ENCODE assay signal across 8 cellular contexts in the genomic region with DNA sequence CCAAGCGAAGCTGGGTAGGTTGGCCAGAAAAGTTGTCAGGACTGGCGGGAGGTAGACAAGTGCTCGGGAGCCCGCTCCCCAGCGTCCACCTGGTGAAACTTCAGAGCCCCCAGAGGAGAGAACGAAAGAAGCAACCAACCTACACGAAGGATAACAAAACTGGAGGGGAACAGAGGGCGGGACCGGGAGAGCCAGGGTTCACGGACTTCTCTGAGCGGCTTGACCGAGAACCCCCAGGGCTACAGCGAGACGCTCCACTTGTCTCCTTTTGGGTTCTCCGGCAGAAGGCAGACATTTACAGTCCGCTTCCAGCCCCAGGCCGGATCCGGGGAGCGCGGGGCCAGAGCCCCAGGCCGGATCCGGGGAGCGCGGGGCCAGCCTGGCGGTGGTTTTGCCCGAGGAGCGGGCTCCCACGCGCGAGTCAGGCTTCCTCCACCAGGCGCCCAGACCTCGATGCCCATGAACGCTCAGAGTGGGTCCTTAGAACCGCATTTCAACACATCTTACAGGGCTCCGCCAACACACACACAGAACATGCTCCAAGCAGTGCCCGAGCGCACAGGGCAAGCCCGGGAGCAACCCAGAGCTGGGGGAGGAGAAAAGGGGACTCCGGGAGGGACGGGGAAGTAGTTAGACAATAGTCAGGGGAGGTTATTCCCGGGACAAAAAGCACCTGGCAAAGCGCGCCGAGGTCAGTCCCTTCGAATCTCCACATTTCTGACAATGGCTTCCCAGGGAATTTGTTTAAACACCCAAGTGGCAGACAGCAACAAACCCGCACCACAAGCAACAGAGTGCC. TPM values are rescaled to one million over a fixed set of nuclear protein-coding genes. Genes with fewer than 3 reads are reported as not detected.
DNase-seq lines count a peak whose midpoint lies in the region; ATAC-seq and TF ChIP-seq lines count a peak whose summit lies in the region.

No MANE protein-coding gene starts in this region.

- intact Hi-C loops in HCT116 (cut with micrococcal nuclease), result loop anchor here (10.0 kb wide), 1 partner anchor 665 kb away; no protein-coding TSS in a partner anchor

- no peaks in the 10 kb centered on the region for H3K27me3 ChIP-seq in HCT116 (ENCODE audit: insufficient read depth, low read length)
- H3K27me3 ChIP-seq in tibial nerve, result no peaks in the 10 kb centered on the region

- TF ChIP-seq POLR2A in HCT116 (IDR thresholded peaks at IDR 0.05; ENCODE audit: borderline replicate concordance, extremely low read depth, insufficient read depth, insufficient read length) (no peak), tibial nerve (IDR thresholded peaks at IDR 0.05) (no peak)

- peak; percentile 55 for ATAC-seq in HCT116
- no peak for ATAC-seq in GM19455 (IDR thresholded peaks at IDR 0.05; ENCODE audit: unreplicated experiment)

- TF ChIP-seq EP300 in tibial nerve (IDR thresholded peaks at IDR 0.05), result no peak

- H3K36me3 Mint-ChIP-seq in nephron progenitor cell (ENCODE audit: low read depth), result no peaks in the 10 kb centered on the region

- H3K9me3 Mint-ChIP-seq in nephron progenitor cell, result no peaks in the 10 kb centered on the region

- H3K9me3 ChIP-seq in HCT116 (ENCODE audit: control insufficient read depth in 1 of 2, insufficient read depth in 1 of 2, low read depth in 1 of 2, low read length in 2 of 2) (no peaks in the 10 kb centered on the region), tibial nerve (no peaks in the 10 kb centered on the region)

- H2AFZ ChIP-seq in HCT116 (ENCODE audit: low read depth, low read length, poor library complexity, severe bottlenecking), result peak overlapping the region; percentile 18

- H3K4me3 ChIP-seq in HCT116 (replicated peaks in 1 of 2; ENCODE audit: low read depth in 1 of 2, low read length in 2 of 2) (peak overlapping the region; percentile 86 to 92), fibroblast of villous mesenchyme (ENCODE audit: low read depth, low read length) (peak overlapping the region; percentile 66), tibial nerve (peak overlapping the region; percentile 67 to 94 (median 78))

- H3K4me1 ChIP-seq in HCT116 (ENCODE audit: control insufficient read depth in 1 of 2, insufficient read depth in 2 of 2, low read length in 2 of 2) (peaks cover 10 to 23% of the 10 kb centered on the region in 2 experiments; a peak in 3 of 4 replicates), tibial nerve (peaks cover 0 to 27% (median 6%) of the 10 kb centered on the region in 4 donors)

- RAD21 ChIA-PET in HCT116 (lab: Charles Lee; ENCODE audit: low non-redundant PET in 1 of 2, low total read pairs in 2 of 2, uncharacterized antibody in 2 of 2, unreplicated experiment in 2 of 2), result no interaction called here

- POLR2A ChIA-PET in HCT116 (lab: Charles Lee), result no interaction called here

- TF ChIP-seq RAD21 in HCT116 (IDR thresholded peaks at IDR 0.05; ENCODE audit: low read depth), result peak; percentile 44; the same call in 1 of the 2 replicates

- peak overlapping the region; percentile 97 for H3K4me2 ChIP-seq in HCT116 (ENCODE audit: low read length)

- CTCF ChIA-PET in HCT116 (lab: Charles Lee), result interaction anchor here (0.9 to 1.8 kb wide), 3 partner anchors 211 to 782 kb away, joined by 3 to 7 read pairs (median 3); no protein-coding TSS in a partner anchor

- peaks cover 55% of the 10 kb centered on the region for H3K4me1 Mint-ChIP-seq in nephron progenitor cell

- peak overlapping the region; percentile 90 for H3K9ac ChIP-seq in HCT116 (ENCODE audit: low read length)

- 1% methylated on average over 42 to 45 of the region's 46 CpGs for WGBS in tibial nerve, 2 donors

- H4K20me1 ChIP-seq in HCT116 (ENCODE audit: insufficient read depth), result no peaks in the 10 kb centered on the region

- no peaks in the 10 kb centered on the region for H3K9me2 ChIP-seq in HCT116 (ENCODE audit: insufficient read depth)

- TF ChIP-seq CTCF in HCT116 (IDR thresholded peaks at IDR 0.05 in 2 of 3, conservative IDR thresholded peaks at IDR 0.05 in 1 of 3; ENCODE audit: borderline replicate concordance in 1 of 3, insufficient read depth in 1 of 3, low read depth in 2 of 3, low read length in 2 of 3) (peak in 2 of 3 experiments; percentile 24 to 37; a peak in 3 of 6 replicates), fibroblast of villous mesenchyme (IDR thresholded peaks at IDR 0.05; ENCODE audit: insufficient read depth, low read depth, low read length) (peak; percentile 20), nephron progenitor cell (IDR thresholded peaks at IDR 0.05) (no peak), tibial nerve (IDR thresholded peaks at IDR 0.05) (peak in 1 of 5 experiments; percentile 21)

- H3K27ac ChIP-seq in HCT116 (ENCODE audit: low read depth, low read length) (peak overlapping the region; percentile 84), tibial nerve (peak overlapping the region; percentile 86 to 96 (median 90))

- H3K4me3 Mint-ChIP-seq in nephron progenitor cell, result peak overlapping the region; percentile 97

- peak overlapping the region; percentile 99 for H3K27ac Mint-ChIP-seq in nephron progenitor cell

- no TSS peak for BruUV-seq in HCT116 (replicated peaks; lab: Mats Ljungman, UMichigan)

- no peaks in the 10 kb centered on the region for H3K27me3 Mint-ChIP-seq in nephron progenitor cell (ENCODE audit: low read depth, poor library complexity)

- peak; percentile 17 for DNase-seq in CD1c-positive myeloid dendritic cell (ENCODE audit: extremely low spot score)
- DNase-seq in HCT116 (ENCODE audit: low read depth, low spot score), result no peak
- DNase-seq in NCI-H526 treated with DMSO at 0.1 percent for 48 hours (lab: John Stamatoyannopoulos, UW), result peak; percentile 25
- peak; percentile 5 for DNase-seq in activated T-helper 9 cell treated with anti-CD3 and anti-CD28 coated beads, Interleukin-2, amount 50 U/mL, for 16 hours (ENCODE audit: low read depth)
- peak; percentile 59 for DNase-seq in fibroblast of villous mesenchyme (ENCODE audit: low read depth)
- DNase-seq in nephron progenitor cell, result peak; percentile 63
- DNase-seq in tibial nerve (ENCODE audit: low spot score in 2 of 2), result peak in 1 of 2 donors; percentile 16

- peaks cover 42% of the 10 kb centered on the region for H3K79me2 ChIP-seq in HCT116 (ENCODE audit: insufficient read depth, low read length)

- H3K36me3 ChIP-seq in HCT116 (ENCODE audit: control insufficient read depth in 1 of 2, insufficient read depth in 2 of 2, low read length in 2 of 2), result no peaks in the 10 kb centered on the region
- no peaks in the 10 kb centered on the region for H3K36me3 ChIP-seq in tibial nerve

TF ChIP-seq in HCT116, 20 proteins besides CTCF, POLR2A, EP300 and RAD21 (continues in another document):
- TF ChIP-seq SP1 (IDR thresholded peaks at IDR 0.05; ENCODE audit: low read depth), result no peak
- TF ChIP-seq CBX3 (IDR thresholded peaks at IDR 0.05; ENCODE audit: low read depth), result no peak; the same call in 1 of the 2 replicates
- TF ChIP-seq, protein P1, sequence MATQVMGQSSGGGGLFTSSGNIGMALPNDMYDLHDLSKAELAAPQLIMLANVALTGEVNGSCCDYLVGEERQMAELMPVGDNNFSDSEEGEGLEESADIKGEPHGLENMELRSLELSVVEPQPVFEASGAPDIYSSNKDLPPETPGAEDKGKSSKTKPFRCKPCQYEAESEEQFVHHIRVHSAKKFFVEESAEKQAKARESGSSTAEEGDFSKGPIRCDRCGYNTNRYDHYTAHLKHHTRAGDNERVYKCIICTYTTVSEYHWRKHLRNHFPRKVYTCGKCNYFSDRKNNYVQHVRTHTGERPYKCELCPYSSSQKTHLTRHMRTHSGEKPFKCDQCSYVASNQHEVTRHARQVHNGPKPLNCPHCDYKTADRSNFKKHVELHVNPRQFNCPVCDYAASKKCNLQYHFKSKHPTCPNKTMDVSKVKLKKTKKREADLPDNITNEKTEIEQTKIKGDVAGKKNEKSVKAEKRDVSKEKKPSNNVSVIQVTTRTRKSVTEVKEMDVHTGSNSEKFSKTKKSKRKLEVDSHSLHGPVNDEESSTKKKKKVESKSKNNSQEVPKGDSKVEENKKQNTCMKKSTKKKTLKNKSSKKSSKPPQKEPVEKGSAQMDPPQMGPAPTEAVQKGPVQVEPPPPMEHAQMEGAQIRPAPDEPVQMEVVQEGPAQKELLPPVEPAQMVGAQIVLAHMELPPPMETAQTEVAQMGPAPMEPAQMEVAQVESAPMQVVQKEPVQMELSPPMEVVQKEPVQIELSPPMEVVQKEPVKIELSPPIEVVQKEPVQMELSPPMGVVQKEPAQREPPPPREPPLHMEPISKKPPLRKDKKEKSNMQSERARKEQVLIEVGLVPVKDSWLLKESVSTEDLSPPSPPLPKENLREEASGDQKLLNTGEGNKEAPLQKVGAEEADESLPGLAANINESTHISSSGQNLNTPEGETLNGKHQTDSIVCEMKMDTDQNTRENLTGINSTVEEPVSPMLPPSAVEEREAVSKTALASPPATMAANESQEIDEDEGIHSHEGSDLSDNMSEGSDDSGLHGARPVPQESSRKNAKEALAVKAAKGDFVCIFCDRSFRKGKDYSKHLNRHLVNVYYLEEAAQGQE (IDR thresholded peaks at IDR 0.05; ENCODE audit: low read depth), result no peak
- peak; percentile 23; the same call in 1 of the 2 replicates for TF ChIP-seq SIN3A (IDR thresholded peaks at IDR 0.05; ENCODE audit: low read depth)
- no peak for TF ChIP-seq EGR1 (IDR thresholded peaks at IDR 0.05; ENCODE audit: low read depth)
- no peak for TF ChIP-seq ELF1 (IDR thresholded peaks at IDR 0.05; ENCODE audit: borderline replicate concordance, low read depth)
- TF ChIP-seq ZNF274 (IDR thresholded peaks at IDR 0.05; ENCODE audit: low read depth, low read length), result no peak
- TF ChIP-seq, protein P2, sequence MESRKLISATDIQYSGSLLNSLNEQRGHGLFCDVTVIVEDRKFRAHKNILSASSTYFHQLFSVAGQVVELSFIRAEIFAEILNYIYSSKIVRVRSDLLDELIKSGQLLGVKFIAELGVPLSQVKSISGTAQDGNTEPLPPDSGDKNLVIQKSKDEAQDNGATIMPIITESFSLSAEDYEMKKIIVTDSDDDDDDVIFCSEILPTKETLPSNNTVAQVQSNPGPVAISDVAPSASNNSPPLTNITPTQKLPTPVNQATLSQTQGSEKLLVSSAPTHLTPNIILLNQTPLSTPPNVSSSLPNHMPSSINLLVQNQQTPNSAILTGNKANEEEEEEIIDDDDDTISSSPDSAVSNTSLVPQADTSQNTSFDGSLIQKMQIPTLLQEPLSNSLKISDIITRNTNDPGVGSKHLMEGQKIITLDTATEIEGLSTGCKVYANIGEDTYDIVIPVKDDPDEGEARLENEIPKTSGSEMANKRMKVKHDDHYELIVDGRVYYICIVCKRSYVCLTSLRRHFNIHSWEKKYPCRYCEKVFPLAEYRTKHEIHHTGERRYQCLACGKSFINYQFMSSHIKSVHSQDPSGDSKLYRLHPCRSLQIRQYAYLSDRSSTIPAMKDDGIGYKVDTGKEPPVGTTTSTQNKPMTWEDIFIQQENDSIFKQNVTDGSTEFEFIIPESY (IDR thresholded peaks at IDR 0.05; ENCODE audit: extremely low read depth, insufficient replicate concordance, low read length), result no peak
- TF ChIP-seq, protein P3, sequence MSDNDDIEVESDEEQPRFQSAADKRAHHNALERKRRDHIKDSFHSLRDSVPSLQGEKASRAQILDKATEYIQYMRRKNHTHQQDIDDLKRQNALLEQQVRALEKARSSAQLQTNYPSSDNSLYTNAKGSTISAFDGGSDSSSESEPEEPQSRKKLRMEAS (IDR thresholded peaks at IDR 0.05), result peak; percentile 8; the same call in 1 of the 2 replicates

RNA-seq across cellular contexts. Expression of a gene that starts 1.1 kb away (rescaled TPM):
- 34.2 TPM for total RNA-seq in HCT116 (2021; ENCODE audit: unreplicated experiment)
- polyA plus RNA-seq in HCT116 (2012), result 15.9 and 16.6 TPM in 2 replicates
- total RNA-seq in fibroblast of villous mesenchyme, result 70.0 and 82.5 TPM in 2 replicates
- total RNA-seq in tibial nerve, result 10 to 100 TPM; 17.4 to 26.1 (median 21.2) TPM
